Comparison of ENCODE assay signal across 26 cellular contexts in the genomic region with DNA sequence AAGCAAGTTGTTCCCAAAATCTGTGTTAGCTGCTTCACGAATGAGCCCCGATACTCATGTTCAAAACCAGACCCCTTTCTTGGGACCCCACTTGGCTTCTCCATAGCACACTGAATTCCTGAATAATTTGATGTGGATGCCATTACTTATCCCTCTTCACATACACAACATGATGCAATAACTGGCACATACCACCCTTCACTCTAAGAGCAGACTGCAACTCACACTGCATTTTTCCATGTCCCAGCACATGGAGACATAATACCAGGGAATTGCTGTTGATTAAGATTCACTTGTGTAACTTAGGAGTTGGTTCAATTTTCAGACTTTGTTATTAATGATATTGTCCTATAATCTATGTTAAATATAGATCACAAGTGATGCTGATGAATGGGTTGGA.
"Had no signal": no experiment of that assay in that cellular context is flagged by ENCODE, and none has a peak within 500 bp of the region (broad histone marks: within the 10 kb centered on the region; RNA-seq: fewer than 3 reads in every experiment).

No MANE protein-coding gene starts in this region.

- H3K4me3 ChIP-seq: body of pancreas, colonic mucosa, dorsolateral prefrontal cortex, heart right ventricle, left lung, lower lobe of right lung, right atrium auricular region, tibial nerve had no signal

- H3K36me3 ChIP-seq: colonic mucosa, heart right ventricle, left lung, lower lobe of right lung, right atrium auricular region, tibial nerve had no signal

- H3K4me1 ChIP-seq: body of pancreas, colonic mucosa, left lung, lower lobe of right lung, tibial nerve had no signal

- ATAC-seq: activated CD8-positive, alpha-beta memory T cell treated with anti-CD3 and anti-CD28 coated beads, Interleukin-2, amount 10 ng/mL, durations not matched to agents 7 days and 5 days; activated CD8-positive, alpha-beta T cell treated with anti-CD3 and anti-CD28 coated beads for 36 hours; activated naive CD4-positive, alpha-beta T cell treated with anti-CD3 and anti-CD28 coated beads, Interleukin-2, amount 50 U/mL, for 72 hours; activated T-cell treated with anti-CD3 and anti-CD28 coated beads, Interleukin-2, amount 50 U/mL, for 72 hours; body of pancreas; heart right ventricle; left lung; lower lobe of right lung; natural killer cell had no signal

- H3K9me3 ChIP-seq: body of pancreas, colonic mucosa, heart right ventricle, left lung, lower lobe of right lung, right atrium auricular region, tibial nerve had no signal

- DNase-seq: activated B cell treated with CpG ODN at 0.5 μM for 24 hours; activated CD4-positive, alpha-beta T cell treated with anti-CD3 and anti-CD28 coated beads, Interleukin-2, amount 50 U/mL, for 1 hour; activated CD8-positive, alpha-beta memory T cell treated with anti-CD3 and anti-CD28 coated beads, Interleukin-2, amount 10 ng/mL, durations not matched to agents 7 days and 5 days; activated CD8-positive, alpha-beta T cell treated with anti-CD3 and anti-CD28 coated beads for 36 hours; activated naive CD4-positive, alpha-beta T cell; activated T-cell treated with anti-CD3 and anti-CD28 coated beads for 4 hours; activated T-cell treated with anti-CD3 and anti-CD28 coated beads, Interleukin-2, amount 50 U/mL, for 72 hours; aorta; body of pancreas; colonic mucosa; dorsolateral prefrontal cortex; effector memory CD4-positive, alpha-beta T cell; erythroblast; foreskin melanocyte; heart right ventricle; kidney glomerular epithelial cell; left lung; lower lobe of right lung; mesenchymal stem cell; natural killer cell; stimulated activated CD4-positive, alpha-beta T cell treated with anti-CD3 and anti-CD28 coated beads, Interleukin-2, amount 100 ng/mL, for 48 hours; stimulated activated naive CD4-positive, alpha-beta T cell treated with Interleukin-2 at 50 U/mL for 16 hours; T-helper 2 cell had no signal

- H3K27me3 ChIP-seq: body of pancreas, colonic mucosa, dorsolateral prefrontal cortex, heart right ventricle, left lung, right atrium auricular region, tibial nerve had no signal

- H3K27ac ChIP-seq: body of pancreas, colonic mucosa, dorsolateral prefrontal cortex, heart right ventricle, left lung, lower lobe of right lung, right atrium auricular region, tibial nerve had no signal
